ENCODE assay signal across 3 cellular contexts in the genomic region with DNA sequence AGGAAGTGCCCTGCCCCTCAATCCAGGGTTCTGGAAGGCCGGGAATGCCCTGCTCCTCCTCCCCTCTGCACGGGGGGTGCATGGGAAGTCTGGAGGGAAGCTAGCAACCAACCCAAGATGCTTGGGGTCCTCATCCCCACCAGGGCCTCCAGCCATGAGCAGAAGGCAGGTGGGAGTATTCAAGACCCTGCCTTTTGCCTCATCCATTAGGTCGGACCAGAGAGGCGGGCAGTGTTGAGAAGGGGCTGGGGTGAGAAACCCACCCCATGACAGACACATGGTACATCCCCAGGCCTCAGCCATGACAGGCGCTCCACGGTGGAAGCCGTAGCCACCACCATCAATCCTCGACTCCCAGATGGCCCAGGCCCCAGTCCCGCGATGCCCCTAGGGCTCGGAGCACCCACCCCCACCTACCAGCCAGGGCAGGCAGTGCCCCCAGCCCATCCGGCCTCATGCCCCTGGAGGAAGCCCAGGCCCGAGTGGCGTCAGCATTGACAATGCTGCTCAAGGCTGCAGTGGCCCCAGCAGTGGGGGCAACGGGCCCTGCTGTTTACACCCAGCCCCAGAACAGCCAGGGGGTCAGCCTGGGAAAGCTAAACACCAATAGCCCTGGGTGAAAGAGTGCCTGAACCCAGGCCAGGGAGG.
TF ChIP-seq lines count a peak whose summit lies in the region.

No MANE protein-coding gene starts in this region.

TF ChIP-seq in GM23338, 12 proteins besides CTCF, POLR2A, EP300 and RAD21:
- no peak for TF ChIP-seq POLR2AphosphoS5 (IDR thresholded peaks at IDR 0.05; ENCODE audit: low read depth)
- TF ChIP-seq EZH2 (IDR thresholded peaks at IDR 0.05; ENCODE audit: low read depth, unreplicated experiment), result no peak
- no peak for TF ChIP-seq EZH2phosphoT487 (IDR thresholded peaks at IDR 0.05; ENCODE audit: unreplicated experiment)
- TF ChIP-seq, protein P1, sequence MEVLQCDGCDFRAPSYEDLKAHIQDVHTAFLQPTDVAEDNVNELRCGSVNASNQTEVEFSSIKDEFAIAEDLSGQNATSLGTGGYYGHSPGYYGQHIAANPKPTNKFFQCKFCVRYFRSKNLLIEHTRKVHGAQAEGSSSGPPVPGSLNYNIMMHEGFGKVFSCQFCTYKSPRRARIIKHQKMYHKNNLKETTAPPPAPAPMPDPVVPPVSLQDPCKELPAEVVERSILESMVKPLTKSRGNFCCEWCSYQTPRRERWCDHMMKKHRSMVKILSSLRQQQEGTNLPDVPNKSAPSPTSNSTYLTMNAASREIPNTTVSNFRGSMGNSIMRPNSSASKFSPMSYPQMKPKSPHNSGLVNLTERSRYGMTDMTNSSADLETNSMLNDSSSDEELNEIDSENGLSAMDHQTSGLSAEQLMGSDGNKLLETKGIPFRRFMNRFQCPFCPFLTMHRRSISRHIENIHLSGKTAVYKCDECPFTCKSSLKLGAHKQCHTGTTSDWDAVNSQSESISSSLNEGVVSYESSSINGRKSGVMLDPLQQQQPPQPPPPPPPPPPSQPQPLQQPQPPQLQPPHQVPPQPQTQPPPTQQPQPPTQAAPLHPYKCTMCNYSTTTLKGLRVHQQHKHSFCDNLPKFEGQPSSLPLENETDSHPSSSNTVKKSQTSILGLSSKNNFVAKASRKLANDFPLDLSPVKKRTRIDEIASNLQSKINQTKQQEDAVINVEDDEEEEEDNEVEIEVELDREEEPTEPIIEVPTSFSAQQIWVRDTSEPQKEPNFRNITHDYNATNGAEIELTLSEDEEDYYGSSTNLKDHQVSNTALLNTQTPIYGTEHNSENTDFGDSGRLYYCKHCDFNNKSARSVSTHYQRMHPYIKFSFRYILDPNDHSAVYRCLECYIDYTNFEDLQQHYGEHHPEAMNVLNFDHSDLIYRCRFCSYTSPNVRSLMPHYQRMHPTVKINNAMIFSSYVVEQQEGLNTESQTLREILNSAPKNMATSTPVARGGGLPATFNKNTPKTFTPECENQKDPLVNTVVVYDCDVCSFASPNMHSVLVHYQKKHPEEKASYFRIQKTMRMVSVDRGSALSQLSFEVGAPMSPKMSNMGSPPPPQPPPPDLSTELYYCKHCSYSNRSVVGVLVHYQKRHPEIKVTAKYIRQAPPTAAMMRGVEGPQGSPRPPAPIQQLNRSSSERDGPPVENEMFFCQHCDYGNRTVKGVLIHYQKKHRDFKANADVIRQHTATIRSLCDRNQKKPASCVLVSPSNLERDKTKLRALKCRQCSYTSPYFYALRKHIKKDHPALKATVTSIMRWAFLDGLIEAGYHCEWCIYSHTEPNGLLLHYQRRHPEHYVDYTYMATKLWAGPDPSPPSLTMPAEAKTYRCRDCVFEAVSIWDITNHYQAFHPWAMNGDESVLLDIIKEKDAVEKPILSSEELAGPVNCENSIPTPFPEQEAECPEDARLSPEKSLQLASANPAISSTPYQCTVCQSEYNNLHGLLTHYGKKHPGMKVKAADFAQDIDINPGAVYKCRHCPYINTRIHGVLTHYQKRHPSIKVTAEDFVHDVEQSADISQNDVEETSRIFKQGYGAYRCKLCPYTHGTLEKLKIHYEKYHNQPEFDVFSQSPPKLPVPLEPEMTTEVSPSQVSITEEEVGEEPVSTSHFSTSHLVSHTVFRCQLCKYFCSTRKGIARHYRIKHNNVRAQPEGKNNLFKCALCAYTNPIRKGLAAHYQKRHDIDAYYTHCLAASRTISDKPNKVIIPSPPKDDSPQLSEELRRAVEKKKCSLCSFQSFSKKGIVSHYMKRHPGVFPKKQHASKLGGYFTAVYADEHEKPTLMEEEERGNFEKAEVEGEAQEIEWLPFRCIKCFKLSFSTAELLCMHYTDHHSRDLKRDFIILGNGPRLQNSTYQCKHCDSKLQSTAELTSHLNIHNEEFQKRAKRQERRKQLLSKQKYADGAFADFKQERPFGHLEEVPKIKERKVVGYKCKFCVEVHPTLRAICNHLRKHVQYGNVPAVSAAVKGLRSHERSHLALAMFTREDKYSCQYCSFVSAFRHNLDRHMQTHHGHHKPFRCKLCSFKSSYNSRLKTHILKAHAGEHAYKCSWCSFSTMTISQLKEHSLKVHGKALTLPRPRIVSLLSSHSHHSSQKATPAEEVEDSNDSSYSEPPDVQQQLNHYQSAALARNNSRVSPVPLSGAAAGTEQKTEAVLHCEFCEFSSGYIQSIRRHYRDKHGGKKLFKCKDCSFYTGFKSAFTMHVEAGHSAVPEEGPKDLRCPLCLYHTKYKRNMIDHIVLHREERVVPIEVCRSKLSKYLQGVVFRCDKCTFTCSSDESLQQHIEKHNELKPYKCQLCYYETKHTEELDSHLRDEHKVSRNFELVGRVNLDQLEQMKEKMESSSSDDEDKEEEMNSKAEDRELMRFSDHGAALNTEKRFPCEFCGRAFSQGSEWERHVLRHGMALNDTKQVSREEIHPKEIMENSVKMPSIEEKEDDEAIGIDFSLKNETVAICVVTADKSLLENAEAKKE (CRISPR knock-in tag; IDR thresholded peaks at IDR 0.05), result no peak
- no peak for TF ChIP-seq NANOG (IDR thresholded peaks at IDR 0.05; ENCODE audit: borderline replicate concordance)

TF ChIP-seq in HEK293, 187 proteins besides CTCF, POLR2A, EP300 and RAD21:
- TF ChIP-seq PRDM10 (tag by site-specific recombination; IDR thresholded peaks at IDR 0.05) (peak; percentile 88), ZNF555 (tag by site-specific recombination; conservative IDR thresholded peaks at IDR 0.05) (no peak)
TF ChIP-seq in HEK293: peak in this region for 1.

TF ChIP-seq in H1, 55 proteins besides CTCF, POLR2A, EP300 and RAD21:
- TF ChIP-seq SUZ12 (IDR thresholded peaks at IDR 0.05; ENCODE audit: low read length) (no peak), ATF3 (IDR thresholded peaks at IDR 0.05; ENCODE audit: insufficient read depth, low read depth, low read length) (no peak)
